Comparison of ENCODE assay signal across 26 cellular contexts in genomic region chr1:167054946-167055630, GRCh38. TPM values are rescaled to one million over a fixed set of nuclear protein-coding genes. Genes with fewer than 3 reads are reported as not detected.
"Had no signal": no experiment of that assay in that cellular context is flagged by ENCODE, and none has a peak within 500 bp of the region (broad histone marks: within the 10 kb centered on the region; RNA-seq: fewer than 3 reads in every experiment).

No MANE protein-coding gene starts in this region.

- H3K27me3 Mint-ChIP-seq: activated CD4-positive, alpha-beta memory T cell treated with anti-CD3 and anti-CD28 coated beads, Interleukin-2, amount 10 ng/mL, durations not matched to agents 7 days and 5 days; activated CD4-positive, alpha-beta T cell treated with anti-CD3 and anti-CD28 coated beads, Interleukin-2, amount 10 ng/mL, durations not matched to agents 7 days and 5 days; activated naive CD4-positive, alpha-beta T cell treated with anti-CD3 and anti-CD28 coated beads, Interleukin-2, amount 50 U/mL, for 24 hours; activated naive CD8-positive, alpha-beta T cell treated with anti-CD3 and anti-CD28 coated beads, Interleukin-2, amount 50 U/mL, for 24 hours; stimulated activated naive B cell treated with anti-CD40 and anti-IgM and Interleukin-4, amounts not matched to agents 10 μg/mL and 1 μg/mL and 100 μg/mL, for 72 hours had no signal

- H3K9me3 Mint-ChIP-seq: activated CD4-positive, alpha-beta memory T cell treated with anti-CD3 and anti-CD28 coated beads, Interleukin-2, amount 10 ng/mL, durations not matched to agents 7 days and 5 days; activated CD4-positive, alpha-beta T cell treated with anti-CD3 and anti-CD28 coated beads, Interleukin-2, amount 10 ng/mL, durations not matched to agents 7 days and 5 days; activated naive CD4-positive, alpha-beta T cell treated with anti-CD3 and anti-CD28 coated beads, Interleukin-2, amount 50 U/mL, for 24 hours; activated naive CD8-positive, alpha-beta T cell treated with anti-CD3 and anti-CD28 coated beads, Interleukin-2, amount 50 U/mL, for 24 hours; activated T-helper 2 cell treated with anti-CD3 and anti-CD28 coated beads, Interferon-gamma antibody, Interleukin-2, Interleukin-4, amounts not matched to agents 10 μg/mL and 5 μg/mL and 100 μg/mL, durations not matched to agents 14 hours and 24 hours and 36 hours; nephron progenitor cell; stimulated activated naive B cell treated with anti-CD40 and anti-IgM and Interleukin-4, amounts not matched to agents 10 μg/mL and 1 μg/mL and 100 μg/mL, for 72 hours had no signal

- H3K36me3 ChIP-seq: heart left ventricle, left ventricle myocardium inferior, ovary, stomach, tibial artery, upper lobe of right lung, WERI-Rb-1 had no signal

- H3K9me3 ChIP-seq: heart left ventricle, left ventricle myocardium inferior, ovary, stomach, tibial artery, upper lobe of right lung had no signal

- DNase-seq: activated CD4-positive, alpha-beta memory T cell treated with anti-CD3 and anti-CD28 coated beads, Interleukin-2, amount 10 ng/mL, durations not matched to agents 7 days and 5 days; activated CD4-positive, alpha-beta T cell treated with anti-CD3 and anti-CD28 coated beads, Interleukin-2, amount 10 ng/mL, durations not matched to agents 7 days and 5 days; activated naive CD8-positive, alpha-beta T cell treated with anti-CD3 and anti-CD28 coated beads, Interleukin-2, amount 50 U/mL, for 24 hours; activated T-cell treated with anti-CD3 and anti-CD28 coated beads, Interleukin-2, amount 50 U/mL, for 48 hours; foreskin fibroblast; heart left ventricle; left ventricle myocardium inferior; mesendoderm; nephron progenitor cell; ovary; small intestine; stimulated activated naive B cell treated with anti-CD40 and anti-IgM and Interleukin-4, amounts not matched to agents 10 μg/mL and 1 μg/mL and 100 μg/mL, for 72 hours; stomach; T-helper 17 cell; T1000; tibial artery; upper lobe of right lung; WERI-Rb-1 had no signal

- H3K36me3 Mint-ChIP-seq: stimulated activated naive B cell treated with anti-CD40 and anti-IgM and Interleukin-4, amounts not matched to agents 10 μg/mL and 1 μg/mL and 100 μg/mL, for 72 hours had no signal

- H3K4me3 ChIP-seq: heart left ventricle, left ventricle myocardium inferior, lung, ovary, stomach, tibial artery, upper lobe of right lung had no signal

- H3K4me3 Mint-ChIP-seq: activated CD4-positive, alpha-beta memory T cell treated with anti-CD3 and anti-CD28 coated beads, Interleukin-2, amount 10 ng/mL, durations not matched to agents 7 days and 5 days; activated CD4-positive, alpha-beta T cell treated with anti-CD3 and anti-CD28 coated beads, Interleukin-2, amount 10 ng/mL, durations not matched to agents 7 days and 5 days; activated naive CD4-positive, alpha-beta T cell treated with anti-CD3 and anti-CD28 coated beads, Interleukin-2, amount 50 U/mL, for 24 hours; activated naive CD8-positive, alpha-beta T cell treated with anti-CD3 and anti-CD28 coated beads, Interleukin-2, amount 50 U/mL, for 24 hours; nephron progenitor cell; stimulated activated naive B cell treated with anti-CD40 and anti-IgM and Interleukin-4, amounts not matched to agents 10 μg/mL and 1 μg/mL and 100 μg/mL, for 72 hours; T-helper 17 cell had no signal

- H3K27me3 ChIP-seq: ovary had no signal

- H3K4me1 ChIP-seq: upper lobe of right lung had no signal

- H3K27ac ChIP-seq: heart left ventricle, left ventricle myocardium inferior, ovary, stomach, tibial artery, upper lobe of right lung, WERI-Rb-1 had no signal

- ATAC-seq: activated CD4-positive, CD25-positive, alpha-beta regulatory T cell treated with anti-CD3 and anti-CD28 coated beads, Interleukin-2, amount 50 U/mL, for 24 hours; activated naive CD8-positive, alpha-beta T cell treated with anti-CD3 and anti-CD28 coated beads, Interleukin-2, amount 50 U/mL, for 24 hours; heart left ventricle; sciatic nerve; stimulated activated naive B cell treated with anti-CD40 and anti-IgM and Interleukin-4, amounts not matched to agents 10 μg/mL and 1 μg/mL and 100 μg/mL, for 72 hours; T-helper 17 cell; upper lobe of right lung had no signal

- H3K27ac Mint-ChIP-seq: activated CD4-positive, alpha-beta memory T cell treated with anti-CD3 and anti-CD28 coated beads, Interleukin-2, amount 10 ng/mL, durations not matched to agents 7 days and 5 days; activated CD4-positive, alpha-beta T cell treated with anti-CD3 and anti-CD28 coated beads, Interleukin-2, amount 10 ng/mL, durations not matched to agents 7 days and 5 days; activated naive CD4-positive, alpha-beta T cell treated with anti-CD3 and anti-CD28 coated beads, Interleukin-2, amount 50 U/mL, for 24 hours; activated naive CD8-positive, alpha-beta T cell treated with anti-CD3 and anti-CD28 coated beads, Interleukin-2, amount 50 U/mL, for 24 hours; activated T-helper 2 cell treated with anti-CD3 and anti-CD28 coated beads, Interferon-gamma antibody, Interleukin-2, Interleukin-4, amounts not matched to agents 10 μg/mL and 5 μg/mL and 100 μg/mL, durations not matched to agents 14 hours and 24 hours and 36 hours; nephron progenitor cell; stimulated activated naive B cell treated with anti-CD40 and anti-IgM and Interleukin-4, amounts not matched to agents 10 μg/mL and 1 μg/mL and 100 μg/mL, for 72 hours; T-helper 17 cell had no signal

RNA-seq across cellular contexts. Expression of gene GPA33, which starts 35.1 kb away (rescaled TPM):
- total RNA-seq: endothelial cell of umbilical vein, progenitor cell of endocrine pancreas, sciatic nerve had no signal
- polyA plus RNA-seq: endothelial cell of umbilical vein had no signal

RNA-seq across cellular contexts. Expression of gene STYXL2, which starts 38.8 kb away (rescaled TPM):
- total RNA-seq: activated CD4-positive, alpha-beta memory T cell treated with anti-CD3 and anti-CD28 coated beads, Interleukin-2, amount 10 ng/mL, durations not matched to agents 7 days and 5 days; activated CD4-positive, alpha-beta T cell treated with anti-CD3 and anti-CD28 coated beads, Interleukin-2, amount 10 ng/mL, durations not matched to agents 7 days and 5 days; activated T-helper 2 cell treated with anti-CD3 and anti-CD28 coated beads, Interferon-gamma antibody, Interleukin-2, Interleukin-4, amounts not matched to agents 10 μg/mL and 5 μg/mL and 100 μg/mL, durations not matched to agents 14 hours and 24 hours and 36 hours; endothelial cell of umbilical vein; mononuclear cell; progenitor cell of endocrine pancreas; T-helper 17 cell had no signal
- polyA plus RNA-seq: endothelial cell of umbilical vein, stomach had no signal
